Comparison of ENCODE assay signal across 15 cellular contexts in the genomic region with DNA sequence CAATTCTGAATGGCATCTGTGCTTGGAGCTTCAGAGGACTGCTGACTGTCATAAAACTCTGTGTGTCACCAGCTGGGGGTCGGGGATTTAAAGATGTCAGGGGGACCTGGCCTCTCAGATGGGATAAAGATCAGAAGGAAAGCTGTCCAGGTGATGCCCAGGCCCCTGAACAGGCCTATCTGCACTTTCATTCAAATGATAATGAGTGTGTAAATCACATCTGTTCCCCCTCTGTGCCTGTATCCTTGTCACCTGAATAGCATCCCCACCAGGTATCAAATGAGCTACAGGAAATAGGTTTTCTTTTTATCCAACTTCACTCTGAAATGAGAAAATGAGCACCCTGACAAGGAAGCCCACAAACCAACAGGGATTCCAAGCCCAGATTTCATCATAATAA.
DNase-seq lines count a peak whose midpoint lies in the region; ATAC-seq and TF ChIP-seq lines count a peak whose summit lies in the region.
"Had no signal": no experiment of that assay in that cellular context is flagged by ENCODE, and none has a peak within 500 bp of the region (broad histone marks: within the 10 kb centered on the region; RNA-seq: fewer than 3 reads in every experiment).

No MANE protein-coding gene starts in this region.

- H3K27ac ChIP-seq in HUES48 (ENCODE audit: low read depth, low read length) (peak overlapping the region; percentile 84), foreskin keratinocyte (no peak overlapping the region)
- H3K27ac ChIP-seq: prostate gland had no signal

- intact Hi-C loops in activated B cell treated with CpG ODN at 0.5 μM for 24 hours (cut with micrococcal nuclease): no loop called here

- H3K27me3 ChIP-seq in HUES48 (ENCODE audit: control insufficient read depth, insufficient read depth, low read length): peaks cover 32% of the 10 kb centered on the region
- no peaks in the 10 kb centered on the region for H3K27me3 ChIP-seq in MG63
- H3K27me3 ChIP-seq in foreskin keratinocyte: no peaks in the 10 kb centered on the region

- H3K4me1 ChIP-seq in HUES48 (ENCODE audit: control insufficient read depth, insufficient read depth, low read length) (peaks cover 55% of the 10 kb centered on the region), foreskin keratinocyte (no peaks in the 10 kb centered on the region)
- H3K4me1 ChIP-seq: prostate gland had no signal

- CTCF ChIA-PET in activated B cell treated with CpG ODN at 0.5 μM for 24 hours (lab: Charles Lee): interaction anchor here (0.7 to 1.2 kb wide), 2 partner anchors 9 to 1039 kb away, joined by 3 read pairs; no protein-coding TSS in a partner anchor

- ATAC-seq in activated B cell treated with CpG ODN at 0.5 μM for 24 hours (ENCODE audit: low read depth): no peak
- no peak for ATAC-seq in stimulated activated effector memory CD8-positive, alpha-beta T cell treated with anti-CD3 and anti-CD28 coated beads, Interleukin-12 subunit alpha, Interleukin-12 subunit beta, amount 100 ng/mL, for 72 hours
- no peak for ATAC-seq in foreskin keratinocyte

- peaks cover 83% of the 10 kb centered on the region for H3K4me1 Mint-ChIP-seq in activated B cell treated with CpG ODN at 0.5 μM for 24 hours
- H3K4me1 Mint-ChIP-seq in stimulated activated effector memory CD8-positive, alpha-beta T cell treated with anti-CD3 and anti-CD28 coated beads, Interleukin-12 subunit alpha, Interleukin-12 subunit beta, amount 100 ng/mL, for 72 hours: peaks cover 49% of the 10 kb centered on the region

- no peaks in the 10 kb centered on the region for H3K27me3 Mint-ChIP-seq in activated B cell treated with CpG ODN at 0.5 μM for 24 hours

- no peak overlapping the region for H3K9ac ChIP-seq in HUES48 (ENCODE audit: low read depth, low read length)

- H3K36me3 ChIP-seq in HUES48 (ENCODE audit: control insufficient read depth, insufficient read depth, low read length) (no peaks in the 10 kb centered on the region), MG63 (no peaks in the 10 kb centered on the region; the same call in 1 of the 2 replicates)
- H3K36me3 ChIP-seq: prostate gland had no signal

- TF ChIP-seq CTCF in activated B cell treated with CpG ODN at 0.5 μM for 24 hours (IDR thresholded peaks at IDR 0.05): no peak
- TF ChIP-seq CTCF in foreskin keratinocyte (conservative IDR thresholded peaks at IDR 0.05): no peak

- H3K9me3 Mint-ChIP-seq in activated B cell treated with CpG ODN at 0.5 μM for 24 hours: no peaks in the 10 kb centered on the region
- no peaks in the 10 kb centered on the region for H3K9me3 Mint-ChIP-seq in stimulated activated effector memory CD8-positive, alpha-beta T cell treated with anti-CD3 and anti-CD28 coated beads, Interleukin-12 subunit alpha, Interleukin-12 subunit beta, amount 100 ng/mL, for 72 hours

- H3K27ac Mint-ChIP-seq in activated B cell treated with CpG ODN at 0.5 μM for 24 hours: peak overlapping the region; percentile 67
- peak overlapping the region; percentile 75 for H3K27ac Mint-ChIP-seq in stimulated activated effector memory CD8-positive, alpha-beta T cell treated with anti-CD3 and anti-CD28 coated beads, Interleukin-12 subunit alpha, Interleukin-12 subunit beta, amount 100 ng/mL, for 72 hours

- no peaks in the 10 kb centered on the region for H3K9me3 ChIP-seq in HUES48 (ENCODE audit: control insufficient read depth, insufficient read depth, low read length)
- 0 out of 2 replicates have a peak, but pooled peaks cover 3% of the 10 kb centered on the region for H3K9me3 ChIP-seq in MG63
- H3K9me3 ChIP-seq: prostate gland had no signal

- no peak overlapping the region for H3K4me3 ChIP-seq in HUES48 (ENCODE audit: low read depth, low read length)
- H3K4me3 ChIP-seq in MG63: no peak overlapping the region
- H3K4me3 ChIP-seq: lung, prostate gland had no signal

- no peak for DNase-seq in activated B cell treated with CpG ODN at 0.5 μM for 24 hours
- DNase-seq in iPS-NIHi11 (ENCODE audit: low spot score): peak; percentile 22
- no peak for DNase-seq in stimulated activated effector memory CD8-positive, alpha-beta T cell treated with anti-CD3 and anti-CD28 coated beads, Interleukin-12 subunit alpha, Interleukin-12 subunit beta, amount 100 ng/mL, for 72 hours (ENCODE audit: low spot score in 2 of 2)
- DNase-seq in SHP77 (lab: John Stamatoyannopoulos, UW): no peak
- no peak for DNase-seq in MG63
- no peak for DNase-seq in foreskin keratinocyte
- DNase-seq in EL: no peak
- DNase-seq: activated CD8-positive, alpha-beta memory T cell treated with anti-CD3 and anti-CD28 coated beads for 24 hours; activated naive CD4-positive, alpha-beta T cell treated with anti-CD3 and anti-CD28 coated beads, Interleukin-2, amount 50 U/mL, for 16 hours; Karpas-422; RPMI8226; stimulated activated naive CD4-positive, alpha-beta T cell had no signal

- POLR2A ChIA-PET in activated B cell treated with CpG ODN at 0.5 μM for 24 hours (lab: Charles Lee): interaction anchor here (0.6 kb wide), 1 partner anchor 70 kb away, joined by 3 read pairs; no protein-coding TSS in a partner anchor

- H3K4me3 Mint-ChIP-seq in activated B cell treated with CpG ODN at 0.5 μM for 24 hours: no peak overlapping the region
- H3K4me3 Mint-ChIP-seq in stimulated activated effector memory CD8-positive, alpha-beta T cell treated with anti-CD3 and anti-CD28 coated beads, Interleukin-12 subunit alpha, Interleukin-12 subunit beta, amount 100 ng/mL, for 72 hours: no peak overlapping the region

- H3K36me3 Mint-ChIP-seq in activated B cell treated with CpG ODN at 0.5 μM for 24 hours (ENCODE audit: low read depth): peaks cover 50% of the 10 kb centered on the region
- peaks cover 53% of the 10 kb centered on the region for H3K36me3 Mint-ChIP-seq in stimulated activated effector memory CD8-positive, alpha-beta T cell treated with anti-CD3 and anti-CD28 coated beads, Interleukin-12 subunit alpha, Interleukin-12 subunit beta, amount 100 ng/mL, for 72 hours
